ENCODE assay signal across 30 cellular contexts in the genomic region with DNA sequence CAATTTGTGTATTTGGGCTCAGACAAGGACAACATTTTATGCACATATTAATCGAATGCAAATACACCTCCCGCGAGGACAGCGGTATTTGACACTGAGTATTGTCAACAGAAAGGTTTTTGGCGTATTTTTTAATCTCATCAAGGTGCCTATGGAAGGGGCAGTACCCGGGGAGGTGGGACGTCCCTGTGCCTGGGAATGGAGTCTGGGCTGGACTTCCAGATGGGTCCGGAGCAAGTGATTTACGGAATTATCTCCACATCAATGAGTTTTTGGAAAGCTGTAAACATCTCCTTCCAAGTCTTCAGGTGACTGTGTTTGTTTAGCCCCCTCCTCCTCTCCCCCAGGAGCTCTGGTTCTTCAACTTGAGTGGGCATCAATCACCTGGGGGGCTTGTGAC. TPM values are rescaled to one million over a fixed set of nuclear protein-coding genes. Genes with fewer than 3 reads are reported as not detected.
"Had no signal": no experiment of that assay in that cellular context is flagged by ENCODE, and none has a peak within 500 bp of the region (broad histone marks: within the 10 kb centered on the region; RNA-seq: fewer than 3 reads in every experiment).

No MANE protein-coding gene starts in this region.

- FAIRE-seq: TTC549 had no signal

- ATAC-seq: activated T-cell treated with anti-CD3 and anti-CD28 coated beads, Interleukin-2, amount 50 U/mL, for 72 hours; Panc1; Right ventricle myocardium inferior; T-cell had no signal

- H3K4me1 ChIP-seq: adrenal gland, breast epithelium had no signal

- H3K4me3 ChIP-seq: adrenal gland, breast epithelium, SK-N-MC had no signal

- H3K36me3 ChIP-seq: adrenal gland, breast epithelium had no signal

- H3K27me3 ChIP-seq: adrenal gland had no signal

- H3K27ac ChIP-seq: adrenal gland, breast epithelium, SK-N-MC had no signal

- H3K9me3 ChIP-seq: adrenal gland, breast epithelium had no signal

- DNase-seq: activated CD4-positive, alpha-beta memory T cell treated with anti-CD3 and anti-CD28 coated beads, Interleukin-2, amount 10 ng/mL, durations not matched to agents 7 days and 5 days; activated CD4-positive, alpha-beta T cell treated with anti-CD3 and anti-CD28 coated beads, Interleukin-2, amount 50 U/mL, for 1 hour; activated CD4-positive, CD25-positive, alpha-beta regulatory T cell; activated gamma-delta T cell treated with Interleukin-2 at 50 U/mL for 16 hours; activated naive CD4-positive, alpha-beta T cell treated with anti-CD3 and anti-CD28 coated beads, Interleukin-2, amount 10 ng/mL, durations not matched to agents 7 days and 5 days; activated naive CD8-positive, alpha-beta T cell treated with anti-CD3 and anti-CD28 coated beads, Interleukin-2, amount 10 ng/mL, durations not matched to agents 7 days and 5 days; activated T-cell treated with anti-CD3 and anti-CD28 coated beads for 4 hours; activated T-cell treated with anti-CD3 and anti-CD28 coated beads, Interleukin-2, amount 50 U/mL, for 72 hours; adrenal gland; aorta; caudate nucleus; Karpas-422; MM.1S; NCI-H1105; NCI-H1436; NCI-H1694 treated with DMSO at 0.1 percent for 48 hours; NCI-H2029 treated with DMSO at 0.1 percent for 48 hours; NCI-H345; NCI-H510A; NCI-H526 treated with DMSO at 0.1 percent for 48 hours; NCI-H82; RPMI8226; T-cell; T-helper 2 cell; T1000 had no signal

RNA-seq across cellular contexts. Expression of a gene that starts 39.8 kb away (rescaled TPM):
- total RNA-seq: activated CD4-positive, alpha-beta memory T cell treated with anti-CD3 and anti-CD28 coated beads, Interleukin-2, amount 10 ng/mL, durations not matched to agents 7 days and 5 days; activated naive CD8-positive, alpha-beta T cell treated with anti-CD3 and anti-CD28 coated beads, Interleukin-2, amount 10 ng/mL, durations not matched to agents 7 days and 5 days; aorta; T-cell had no signal
- polyA plus RNA-seq: aorta had no signal
